In genomic region chr2:1677833-1678165, GRCh38 we compare ENCODE assay signal across 24 cellular contexts.
"Had no signal": no experiment of that assay in that cellular context is flagged by ENCODE, and none has a peak within 500 bp of the region (broad histone marks: within the 10 kb centered on the region; RNA-seq: fewer than 3 reads in every experiment).

No MANE protein-coding gene starts in this region.

- DNase-seq: activated B cell treated with CpG ODN at 0.5 μM for 24 hours; activated CD4-positive, alpha-beta T cell treated with anti-CD3 and anti-CD28 coated beads for 36 hours; activated CD4-positive, alpha-beta T cell treated with anti-CD3 and anti-CD28 coated beads, Interleukin-2, amount 50 U/mL, for 4 hours; activated CD8-positive, alpha-beta memory T cell treated with anti-CD3 and anti-CD28 coated beads, Interleukin-2, amount 50 U/mL, for 48 hours; activated effector memory CD4-positive, alpha-beta T cell treated with Interleukin-2 at 50 U/mL for 16 hours; activated naive CD4-positive, alpha-beta T cell treated with anti-CD3 and anti-CD28 coated beads for 36 hours; activated naive CD8-positive, alpha-beta T cell treated with anti-CD3 and anti-CD28 coated beads, Interleukin-2, amount 10 ng/mL, durations not matched to agents 7 days and 5 days; activated T-cell treated with anti-CD3 and anti-CD28 coated beads, Interleukin-2, amount 50 U/mL, for 48 hours; amniotic stem cell; cerebellar nuclear complex; cortex of kidney; erythroblast; foreskin keratinocyte; right lobe of liver; small intestine; stimulated activated CD4-positive, alpha-beta T cell treated with anti-CD3 and anti-CD28 coated beads, Interleukin-2, amount 100 ng/mL, for 24 hours; stimulated activated naive CD8-positive, alpha-beta T cell treated with anti-CD3 and anti-CD28 coated beads, Interleukin-15, amount 100 ng/mL, for 72 hours; T-helper 9 cell had no signal

- H3K27me3 ChIP-seq: breast epithelium, foreskin keratinocyte, hepatocyte, pancreas, right lobe of liver, suprapubic skin, tibial nerve had no signal

- H3K27ac ChIP-seq: breast epithelium, foreskin keratinocyte, hepatocyte, pancreas, right lobe of liver, suprapubic skin, tibial nerve had no signal

- H3K36me3 ChIP-seq: breast epithelium, pancreas, right lobe of liver had no signal

- ATAC-seq: activated CD4-positive, alpha-beta T cell treated with anti-CD3 and anti-CD28 coated beads for 36 hours; foreskin keratinocyte; pancreas; right lobe of liver; stimulated activated effector memory CD8-positive, alpha-beta T cell treated with anti-CD3 and anti-CD28 coated beads, Interleukin-12 subunit alpha, Interleukin-12 subunit beta, amount 100 ng/mL, for 72 hours; stimulated activated naive CD8-positive, alpha-beta T cell treated with anti-CD3 and anti-CD28 coated beads, Interleukin-15, amount 100 ng/mL, for 72 hours had no signal

- H3K4me3 ChIP-seq: breast epithelium, hepatocyte, pancreas, right lobe of liver, suprapubic skin, tibial nerve had no signal
